In genomic region chr1:220808501-220809186, GRCh38 we compare ENCODE assay signal across 20 cellular contexts. TPM values are rescaled to one million over a fixed set of nuclear protein-coding genes. Genes with fewer than 3 reads are reported as not detected.
DNase-seq lines count a peak whose midpoint lies in the region; ATAC-seq, FAIRE-seq and TF ChIP-seq lines count a peak whose summit lies in the region.
"Had no signal": no experiment of that assay in that cellular context is flagged by ENCODE, and none has a peak within 500 bp of the region (broad histone marks: within the 10 kb centered on the region; RNA-seq: fewer than 3 reads in every experiment).

No MANE protein-coding gene starts in this region.

- intact Hi-C loops in heart right ventricle (cut with DNase I) (loop anchor here in 4 of 10 donors (5.0 to 10.0 kb wide), 2 partner anchors 396 to 629 kb away; no protein-coding TSS in a partner anchor), kidney (cut with DNase I) (no loop called here)

- FAIRE-seq in H54 (lab: Jason Lieb, UNC) (no peak), kidney (lab: Jason Lieb, UNC) (no peak)
- FAIRE-seq: small intestine had no signal

- TF ChIP-seq CTCF in heart right ventricle (IDR thresholded peaks at IDR 0.05) (no peak), osteocyte (IDR thresholded peaks at IDR 0.05) (no peak), kidney (IDR thresholded peaks at IDR 0.05; ENCODE audit: borderline replicate concordance, extremely low read depth, insufficient read depth) (no peak)

- H3K4me3 ChIP-seq in SK-N-MC, result peak overlapping the region; percentile 45
- H3K4me3 ChIP-seq in heart right ventricle, result no peak overlapping the region
- no peak overlapping the region for H3K4me3 ChIP-seq in kidney (ENCODE audit: low read length in 2 of 2)
- H3K4me3 ChIP-seq: GM23338, left lung, vagina had no signal

- H3K36me3 Mint-ChIP-seq in osteocyte (ENCODE audit: unreplicated experiment), result peaks cover 2% of the 10 kb centered on the region

- no peaks in the 10 kb centered on the region for H3K27me3 ChIP-seq in heart right ventricle
- H3K27me3 ChIP-seq: left lung, vagina had no signal

- H3K9me3 Mint-ChIP-seq in osteocyte (ENCODE audit: unreplicated experiment), result no peaks in the 10 kb centered on the region
- H3K9me3 Mint-ChIP-seq: dendritic cell treated with granulocyte-macrophage colony-stimulating factor and Interleukin-4, amounts not matched to agents 40 ng/mL and 50 ng/mL, for 4 days; GM23338; nephron had no signal

- TF ChIP-seq POLR2A in H54 (IDR thresholded peaks at IDR 0.05; ENCODE audit: low read depth, low read length), result no peak

- DNase-seq in H54 (ENCODE audit: insufficient read length, low spot score), result peak; percentile 84
- DNase-seq in SK-N-MC (ENCODE audit: low read depth, low spot score), result no peak
- no peak for DNase-seq in heart right ventricle
- peak; percentile 85 for DNase-seq in osteocyte (ENCODE audit: extremely low spot score, unreplicated experiment)
- DNase-seq in kidney, result no peak
- no peak for DNase-seq in NK-92 (lab: John Stamatoyannopoulos, UW; ENCODE audit: unreplicated experiment)
- DNase-seq in occipital lobe (lab: John Stamatoyannopoulos, UW), result no peak
- DNase-seq: DMS53; left lung; MM.1S; NCI-H2081; small intestine; stimulated activated naive CD8-positive, alpha-beta T cell treated with anti-CD3 and anti-CD28 coated beads, Interleukin-15, Interleukin-2, amounts not matched to agents 100 U/mL and 50 U/mL, for 24 hours had no signal

- H3K4me3 Mint-ChIP-seq in osteocyte (ENCODE audit: unreplicated experiment), result peak overlapping the region; percentile 26
- H3K4me3 Mint-ChIP-seq: B cell; dendritic cell treated with granulocyte-macrophage colony-stimulating factor and Interleukin-4, amounts not matched to agents 40 ng/mL and 50 ng/mL, for 4 days; GM23338; nephron had no signal

- H3K27ac Mint-ChIP-seq in osteocyte (ENCODE audit: unreplicated experiment), result peak overlapping the region; percentile 82
- H3K27ac Mint-ChIP-seq: B cell; dendritic cell treated with granulocyte-macrophage colony-stimulating factor and Interleukin-4, amounts not matched to agents 40 ng/mL and 50 ng/mL, for 4 days; GM23338; nephron had no signal

- no peak overlapping the region for H3K27ac ChIP-seq in SK-N-MC
- peak overlapping the region in 1 of 10 donors; percentile 29 for H3K27ac ChIP-seq in heart right ventricle
- no peak overlapping the region for H3K27ac ChIP-seq in kidney (ENCODE audit: low read depth in 2 of 2, low read length in 2 of 2)
- H3K27ac ChIP-seq: left lung, RWPE1, vagina had no signal

- H3K36me3 ChIP-seq in SK-N-MC (ENCODE audit: insufficient read depth, low read length) (no peaks in the 10 kb centered on the region), heart right ventricle (peaks cover 0 to 35% (median 0%) of the 10 kb centered on the region in 9 donors), kidney (ENCODE audit: control insufficient read depth in 1 of 2, insufficient read depth in 2 of 2, low read length in 2 of 2) (peaks cover 9 to 14% of the 10 kb centered on the region in 2 donors)
- H3K36me3 ChIP-seq: vagina had no signal

- 60 to 70% methylated on average over 9 of the region's 9 CpGs for WGBS in heart right ventricle, 2 donors

- H3K4me1 Mint-ChIP-seq in osteocyte (ENCODE audit: unreplicated experiment), result peaks cover 31% of the 10 kb centered on the region

- H3K9me3 ChIP-seq in SK-N-MC (ENCODE audit: low read depth, low read length) (no peaks in the 10 kb centered on the region), heart right ventricle (no peaks in the 10 kb centered on the region), kidney (ENCODE audit: control insufficient read depth in 1 of 2, low read length in 2 of 2) (no peaks in the 10 kb centered on the region)
- H3K9me3 ChIP-seq: left lung, vagina had no signal

- no peak overlapping the region for H3K9ac ChIP-seq in SK-N-MC (ENCODE audit: insufficient read length)
- no peak overlapping the region for H3K9ac ChIP-seq in kidney (ENCODE audit: low read length in 2 of 2)

- H3K4me1 ChIP-seq in heart right ventricle (peaks cover 4 to 15% (median 12%) of the 10 kb centered on the region in 9 donors), kidney (ENCODE audit: control insufficient read depth in 1 of 2, insufficient read depth in 1 of 2, low read depth in 1 of 2, low read length in 2 of 2) (peaks cover 2% of the 10 kb centered on the region in 2 donors)
- H3K4me1 ChIP-seq: vagina had no signal

- peaks cover 6% of the 10 kb centered on the region for H3K27me3 Mint-ChIP-seq in osteocyte (ENCODE audit: unreplicated experiment)
- H3K27me3 Mint-ChIP-seq: dendritic cell treated with granulocyte-macrophage colony-stimulating factor and Interleukin-4, amounts not matched to agents 40 ng/mL and 50 ng/mL, for 4 days had no signal

- peak in 5 of 8 donors; percentile 32 to 59 (median 54) for ATAC-seq in heart right ventricle
- no peak for ATAC-seq in HG03521 (IDR thresholded peaks at IDR 0.05; ENCODE audit: unreplicated experiment)
- ATAC-seq: GM23338; left lung; stimulated activated naive CD8-positive, alpha-beta T cell treated with anti-CD3 and anti-CD28 coated beads, Interleukin-15, Interleukin-2, amounts not matched to agents 100 U/mL and 50 U/mL, for 24 hours had no signal

RNA-seq across cellular contexts. Expression of gene MTARC1, which starts 21.9 kb away (rescaled TPM):
- 10 to 100 TPM in 4 of 10 donors, 1 to 10 TPM in 6; 4.4 to 24.4 (median 8.4) TPM for total RNA-seq in heart right ventricle
- polyA plus RNA-seq in heart right ventricle, result 10 to 100 TPM in 1 of 2 donors, 1 to 10 TPM in 1; 4.7 to 11.7 TPM
- total RNA-seq in osteocyte, result 1.8 and 2.1 TPM in 2 replicates
- 11.0 TPM for total RNA-seq in kidney
- polyA plus RNA-seq in kidney (ENCODE audit: insufficient read depth, low read depth, low replicate concordance), result 6.8 TPM
- total RNA-seq in occipital lobe, result 9.4 TPM

Comparison
In these comparisons a context has a peak if more than half of its experiments do, and no peak if none do; other contexts are left out.
1. DNase-seq: peak in H54 (single experiment) and osteocyte (single experiment); none in SK-N-MC (single experiment), heart right ventricle (0 of 2), kidney (single experiment), NK-92 (single experiment) and occipital lobe (single experiment).